In genomic region chr4:67576538-67576937, GRCh38 we compare ENCODE assay signal across 14 cellular contexts. TPM values are rescaled to one million over a fixed set of nuclear protein-coding genes. Genes with fewer than 3 reads are reported as not detected.
DNase-seq lines count a peak whose midpoint lies in the region; ATAC-seq, FAIRE-seq and TF ChIP-seq lines count a peak whose summit lies in the region.
"Had no signal": no experiment of that assay in that cellular context is flagged by ENCODE, and none has a peak within 500 bp of the region (broad histone marks: within the 10 kb centered on the region; RNA-seq: fewer than 3 reads in every experiment).

No MANE protein-coding gene starts in this region.

- H3K36me3 Mint-ChIP-seq in CD8-positive, alpha-beta T cell, result no peaks in the 10 kb centered on the region

- H3K4me3 ChIP-seq in CD8-positive, alpha-beta T cell (ENCODE audit: low read depth, low read length), result no peak overlapping the region
- peak overlapping the region; percentile 59; the same call in 1 of the 2 replicates for H3K4me3 ChIP-seq in Karpas-422 (ENCODE audit: low read length)
- no peak overlapping the region for H3K4me3 ChIP-seq in HepG2 (replicated peaks in 1 of 3; ENCODE audit: insufficient read depth in 1 of 3, low read depth in 2 of 3, low read length in 3 of 3)
- H3K4me3 ChIP-seq: HAP-1, thoracic aorta had no signal

- TF ChIP-seq EP300 in HepG2 (IDR thresholded peaks at IDR 0.05; ENCODE audit: low read depth in 2 of 2, low read length in 2 of 2) (no peak), HepG2 (CRISPR knock-in tag; IDR thresholded peaks at IDR 0.05; ENCODE audit: borderline replicate concordance) (no peak)

- H3K4me1 Mint-ChIP-seq in CD8-positive, alpha-beta T cell (ENCODE audit: low read depth), result peaks cover 55% of the 10 kb centered on the region

- H4K20me1 ChIP-seq in Karpas-422 (ENCODE audit: insufficient read depth, low read depth, low read length) (no peaks in the 10 kb centered on the region), HepG2 (ENCODE audit: insufficient read depth, low read length) (no peaks in the 10 kb centered on the region)

- no peak overlapping the region for H3K27ac ChIP-seq in CD8-positive, alpha-beta T cell (ENCODE audit: low read depth, low read length)
- H3K27ac ChIP-seq in Karpas-422 (ENCODE audit: low read length) (peak overlapping the region; percentile 94), HepG2 (ENCODE audit: extremely low read length, insufficient read depth, low read length) (no peak overlapping the region)
- H3K27ac ChIP-seq: thoracic aorta had no signal

- H3K4me3 Mint-ChIP-seq in CD8-positive, alpha-beta T cell, result no peak overlapping the region

- no peak for ATAC-seq in CD8-positive, alpha-beta T cell
- ATAC-seq in GM18909 (IDR thresholded peaks at IDR 0.05; ENCODE audit: poor library complexity, unreplicated experiment), result peak; percentile 31
- peak; percentile 37 for ATAC-seq in HG02870 (IDR thresholded peaks at IDR 0.05; ENCODE audit: unreplicated experiment)
- ATAC-seq in HepG2, result no peak

- H3K9ac ChIP-seq in Karpas-422 (ENCODE audit: low read length), result peak overlapping the region; percentile 65; the same call in 1 of the 2 replicates
- no peak overlapping the region for H3K9ac ChIP-seq in HepG2 (ENCODE audit: insufficient read depth, low read depth, low read length)

- peak overlapping the region; percentile 16 for H3K27ac Mint-ChIP-seq in CD8-positive, alpha-beta T cell
- H3K27ac Mint-ChIP-seq: progenitor cell of endocrine pancreas had no signal

- H3K4me1 ChIP-seq in CD8-positive, alpha-beta T cell (ENCODE audit: insufficient read depth, low read length), result peaks cover 16% of the 10 kb centered on the region
- H3K4me1 ChIP-seq in Karpas-422 (ENCODE audit: low read length) (peaks cover 57% of the 10 kb centered on the region), HepG2 (ENCODE audit: insufficient read depth, low read length) (no peaks in the 10 kb centered on the region)
- H3K4me1 ChIP-seq: HAP-1 had no signal

- CTCF ChIA-PET in CD8-positive, alpha-beta T cell (lab: Charles Lee), result interaction anchor here (0.6 kb wide), 1 partner anchor 10 kb away, joined by 3 read pairs; no protein-coding TSS in a partner anchor
- CTCF ChIA-PET in HepG2 (lab: Yijun Ruan, JAX; ENCODE audit: low intra/inter-chr PET ratio, low total read pairs), result no interaction called here

- intact Hi-C loops in CD8-positive, alpha-beta T cell (cut with DNase I, micrococcal nuclease), result no loop called here
- intact Hi-C loops in HepG2 (cut with micrococcal nuclease; ENCODE audit: unreplicated experiment), result no loop called here

- DNase-seq in CD8-positive, alpha-beta T cell, result no peak
- DNase-seq in Karpas-422 (no peak), HepG2 (ENCODE audit: low spot score) (no peak), KBM-7 (no peak), NCI-H1092 treated with DMSO at 0.1 percent for 48 hours (lab: John Stamatoyannopoulos, UW) (no peak)
- no peak for DNase-seq in activated CD4-positive, alpha-beta T cell treated with anti-CD3 and anti-CD28 coated beads, Interleukin-2, amount 50 U/mL, for 1 hour
- DNase-seq: activated naive CD4-positive, alpha-beta T cell treated with anti-CD3 and anti-CD28 coated beads, Interleukin-2, amount 50 U/mL, for 16 hours; effector memory CD4-positive, alpha-beta T cell; mesenchymal stem cell had no signal

- H3K9me3 Mint-ChIP-seq in CD8-positive, alpha-beta T cell, result peaks cover 2% of the 10 kb centered on the region

- no peaks in the 10 kb centered on the region for H3K36me3 ChIP-seq in CD8-positive, alpha-beta T cell (ENCODE audit: insufficient read depth, low read length)
- H3K36me3 ChIP-seq in Karpas-422 (ENCODE audit: insufficient read depth, low read length) (peaks cover 47% of the 10 kb centered on the region), HepG2 (replicated peaks in 1 of 2; ENCODE audit: control insufficient read depth in 1 of 2, insufficient read depth in 2 of 2, low read length in 2 of 2) (no peaks in the 10 kb centered on the region)
- H3K36me3 ChIP-seq: HAP-1, thoracic aorta had no signal

- POLR2A ChIA-PET in CD8-positive, alpha-beta T cell (lab: Charles Lee), result no interaction called here
- POLR2A ChIA-PET in HepG2 (lab: Yijun Ruan, JAX), result no interaction called here

- TF ChIP-seq RAD21 in HepG2 (CRISPR knock-in tag; IDR thresholded peaks at IDR 0.05), result no peak

- no TSS peak for BruUV-seq in HepG2 (replicated peaks; lab: Mats Ljungman, UMichigan)

- H3K79me2 ChIP-seq in Karpas-422 (ENCODE audit: low read length) (peaks cover 39% of the 10 kb centered on the region), HepG2 (ENCODE audit: insufficient read depth, low read length) (no peaks in the 10 kb centered on the region)

- no peak for TF ChIP-seq POLR2A in HepG2 (IDR thresholded peaks at IDR 0.05; ENCODE audit: insufficient read depth in 1 of 2, low read depth in 2 of 2, low read length in 2 of 2)

- H3K9me3 ChIP-seq in CD8-positive, alpha-beta T cell (ENCODE audit: low read length), result no peaks in the 10 kb centered on the region
- H3K9me3 ChIP-seq in Karpas-422 (ENCODE audit: low read length), result no peaks in the 10 kb centered on the region
- no peaks in the 10 kb centered on the region for H3K9me3 ChIP-seq in HepG2 (ENCODE audit: low read length)
- H3K9me3 ChIP-seq: HAP-1, thoracic aorta had no signal

- TF ChIP-seq CTCF in CD8-positive, alpha-beta T cell (IDR thresholded peaks at IDR 0.05), result no peak
- TF ChIP-seq CTCF in HepG2 (CRISPR knock-in tag; IDR thresholded peaks at IDR 0.05), result no peak

- H3K4me2 ChIP-seq in Karpas-422 (ENCODE audit: low read depth, low read length, poor library complexity, severe bottlenecking) (peak overlapping the region; percentile 84), HepG2 (ENCODE audit: low read depth, low read length) (no peak overlapping the region)

- in situ Hi-C loops in HepG2 (cut with HindIII; ENCODE audit: extremely low pct_ligation_motif_present, low pct_unique_long_range_greater_than_20kb), result no loop called here
- in situ Hi-C loops in KBM-7 (cut with MboI; ENCODE audit: low pct_unique_long_range_greater_than_20kb, low sequenced_read_pairs), result no loop called here

- WGBS in HepG2 (ENCODE audit: low lambda C conversion rate), result 92% methylated on average over 1 of the region's 1 CpG

- FAIRE-seq in HepG2 (lab: Jason Lieb, UNC), result no peak

- H3K9me2 ChIP-seq in Karpas-422 (replicated peaks; ENCODE audit: insufficient read depth, low read length), result no peaks in the 10 kb centered on the region

- H3K27me3 ChIP-seq in CD8-positive, alpha-beta T cell (ENCODE audit: insufficient read depth, low read length), result no peaks in the 10 kb centered on the region
- H3K27me3 ChIP-seq in Karpas-422 (ENCODE audit: low read length) (no peaks in the 10 kb centered on the region), HepG2 (ENCODE audit: control insufficient read depth in 1 of 2, insufficient read depth in 2 of 2, low read length in 2 of 2) (no peaks in the 10 kb centered on the region)

- H2AFZ ChIP-seq in Karpas-422 (ENCODE audit: low read length), result no peak overlapping the region
- no peak overlapping the region for H2AFZ ChIP-seq in HepG2 (ENCODE audit: low read length)

- H3K27me3 Mint-ChIP-seq in CD8-positive, alpha-beta T cell (ENCODE audit: low read depth), result no peaks in the 10 kb centered on the region
- H3K27me3 Mint-ChIP-seq: progenitor cell of endocrine pancreas had no signal

RNA-seq across cellular contexts. Expression of gene STAP1, which starts 18.0 kb away (rescaled TPM):
- total RNA-seq in CD8-positive, alpha-beta T cell, result 1 to 10 TPM; 1.0 to 1.3 TPM
- total RNA-seq in Karpas-422 (2014; rRNA removed; shearing (Covaris generic); ENCODE audit: low replicate concordance), result 47.5 and 80.8 TPM in 2 replicates
- total RNA-seq in HepG2 (2016; rRNA removed; fragmentation: Illumina TruSeq; extraction: Trizol), result not detected in 2 replicates
- total RNA-seq in HepG2 (2016; cell fraction: cytosol; rRNA removed; fragmentation: Illumina TruSeq; extraction: Trizol; ENCODE audit: low read depth), result not detected in 2 replicates
- not detected in 2 replicates for total RNA-seq in HepG2 (2016; cell fraction: insoluble cytoplasmic fraction; rRNA removed; fragmentation: Illumina TruSeq; extraction: Trizol)
- total RNA-seq in HepG2 (2016; cell fraction: membrane; rRNA removed; fragmentation: Illumina TruSeq; extraction: Trizol), result not detected in 2 replicates
- not detected in 2 replicates for total RNA-seq in HepG2 (2016; cell fraction: nucleus; rRNA removed; fragmentation: Illumina TruSeq; extraction: Trizol)
- polyA plus RNA-seq in HepG2 (2011; rRNA removed), result not detected in 2 replicates
- not detected in 2 replicates for polyA plus RNA-seq in HepG2 (2011; cell fraction: cytosol; rRNA removed)
- polyA plus RNA-seq in HepG2 (2011; cell fraction: nucleus; rRNA removed), result not detected in 2 replicates
- not detected in 2 replicates for polyA plus RNA-seq in HepG2 (2012)
- polyA plus RNA-seq in HepG2 (2016; cell fraction: cytosol; fragmentation: Illumina TruSeq; extraction: Trizol; ENCODE audit: low read depth), result not detected in 2 replicates
- not detected in 2 replicates for polyA plus RNA-seq in HepG2 (2016; cell fraction: insoluble cytoplasmic fraction; fragmentation: Illumina TruSeq; extraction: Trizol; ENCODE audit: low read depth)
- not detected in 2 replicates for polyA plus RNA-seq in HepG2 (2016; cell fraction: membrane; fragmentation: Illumina TruSeq; extraction: Trizol; ENCODE audit: low read depth)
- polyA plus RNA-seq in HepG2 (2016; cell fraction: nucleus; fragmentation: Illumina TruSeq; extraction: Trizol; ENCODE audit: insufficient read depth, low read depth), result not detected in 2 replicates
- polyA minus RNA-seq in HepG2 (2011; rRNA and poly(A)+ RNA removed; ENCODE audit: low replicate concordance), result not detected in 2 replicates
- polyA minus RNA-seq in HepG2 (2011; cell fraction: cytosol; rRNA and poly(A)+ RNA removed), result not detected in 2 replicates
- polyA minus RNA-seq in HepG2 (2011; cell fraction: nucleus; rRNA and poly(A)+ RNA removed), result not detected in 2 replicates
- total RNA-seq: progenitor cell of endocrine pancreas had no signal

RNA-seq across cellular contexts. Expression of gene CENPC, which starts 31.2 kb away (rescaled TPM):
- 100 to 1,000 TPM; 134 to 143 TPM for total RNA-seq in CD8-positive, alpha-beta T cell
- total RNA-seq in Karpas-422 (2014; rRNA removed; shearing (Covaris generic); ENCODE audit: low replicate concordance), result 33.6 and 44.5 TPM in 2 replicates
- total RNA-seq in HepG2 (2016; rRNA removed; fragmentation: Illumina TruSeq; extraction: Trizol), result 15.7 and 16.4 TPM in 2 replicates
- total RNA-seq in HepG2 (2016; cell fraction: cytosol; rRNA removed; fragmentation: Illumina TruSeq; extraction: Trizol; ENCODE audit: low read depth), result 4.8 and 7.5 TPM in 2 replicates
- 16.0 and 16.4 TPM in 2 replicates for total RNA-seq in HepG2 (2016; cell fraction: insoluble cytoplasmic fraction; rRNA removed; fragmentation: Illumina TruSeq; extraction: Trizol)
- 4.0 and 4.5 TPM in 2 replicates for total RNA-seq in HepG2 (2016; cell fraction: membrane; rRNA removed; fragmentation: Illumina TruSeq; extraction: Trizol)
- 37.5 and 45.8 TPM in 2 replicates for total RNA-seq in HepG2 (2016; cell fraction: nucleus; rRNA removed; fragmentation: Illumina TruSeq; extraction: Trizol)
- 3.3 and 4.7 TPM in 2 replicates for polyA plus RNA-seq in HepG2 (2011; rRNA removed)
- 1.1 and 1.3 TPM in 2 replicates for polyA plus RNA-seq in HepG2 (2011; cell fraction: cytosol; rRNA removed)
- polyA plus RNA-seq in HepG2 (2011; cell fraction: nucleus; rRNA removed), result 5.6 and 6.0 TPM in 2 replicates
- polyA plus RNA-seq in HepG2 (2012), result 3.2 and 6.3 TPM in 2 replicates
- polyA plus RNA-seq in HepG2 (2016; cell fraction: cytosol; fragmentation: Illumina TruSeq; extraction: Trizol; ENCODE audit: low read depth), result 0.22 and 0.40 TPM in 2 replicates
- polyA plus RNA-seq in HepG2 (2016; cell fraction: insoluble cytoplasmic fraction; fragmentation: Illumina TruSeq; extraction: Trizol; ENCODE audit: low read depth), result 10.2 and 10.9 TPM in 2 replicates
- polyA plus RNA-seq in HepG2 (2016; cell fraction: membrane; fragmentation: Illumina TruSeq; extraction: Trizol; ENCODE audit: low read depth), result 0.55 and 0.59 TPM in 2 replicates
- polyA plus RNA-seq in HepG2 (2016; cell fraction: nucleus; fragmentation: Illumina TruSeq; extraction: Trizol; ENCODE audit: insufficient read depth, low read depth), result 19.2 and 19.7 TPM in 2 replicates
- polyA minus RNA-seq in HepG2 (2011; rRNA and poly(A)+ RNA removed; ENCODE audit: low replicate concordance), result 4.4 and 6.1 TPM in 2 replicates
- polyA minus RNA-seq in HepG2 (2011; cell fraction: cytosol; rRNA and poly(A)+ RNA removed), result 3.5 and 3.8 TPM in 2 replicates
- polyA minus RNA-seq in HepG2 (2011; cell fraction: nucleus; rRNA and poly(A)+ RNA removed), result 60.2 and 78.0 TPM in 2 replicates

Comparison
In these comparisons a context has a peak if more than half of its experiments do, and no peak if none do; other contexts are left out.
1. ATAC-seq: peak in GM18909 (single experiment) and HG02870 (single experiment); none in CD8-positive, alpha-beta T cell (single experiment) and HepG2 (single experiment).
2. RNA of gene STAP1, which starts 18.0 kb away (total RNA-seq): 47.5 to 80.8 TPM in Karpas-422; 1.0 to 1.3 TPM in CD8-positive, alpha-beta T cell and not detected in HepG2; every median in the first group is over 10 times any median in the second.